9 cellular contexts compared by ENCODE assay signal in the genomic region with DNA sequence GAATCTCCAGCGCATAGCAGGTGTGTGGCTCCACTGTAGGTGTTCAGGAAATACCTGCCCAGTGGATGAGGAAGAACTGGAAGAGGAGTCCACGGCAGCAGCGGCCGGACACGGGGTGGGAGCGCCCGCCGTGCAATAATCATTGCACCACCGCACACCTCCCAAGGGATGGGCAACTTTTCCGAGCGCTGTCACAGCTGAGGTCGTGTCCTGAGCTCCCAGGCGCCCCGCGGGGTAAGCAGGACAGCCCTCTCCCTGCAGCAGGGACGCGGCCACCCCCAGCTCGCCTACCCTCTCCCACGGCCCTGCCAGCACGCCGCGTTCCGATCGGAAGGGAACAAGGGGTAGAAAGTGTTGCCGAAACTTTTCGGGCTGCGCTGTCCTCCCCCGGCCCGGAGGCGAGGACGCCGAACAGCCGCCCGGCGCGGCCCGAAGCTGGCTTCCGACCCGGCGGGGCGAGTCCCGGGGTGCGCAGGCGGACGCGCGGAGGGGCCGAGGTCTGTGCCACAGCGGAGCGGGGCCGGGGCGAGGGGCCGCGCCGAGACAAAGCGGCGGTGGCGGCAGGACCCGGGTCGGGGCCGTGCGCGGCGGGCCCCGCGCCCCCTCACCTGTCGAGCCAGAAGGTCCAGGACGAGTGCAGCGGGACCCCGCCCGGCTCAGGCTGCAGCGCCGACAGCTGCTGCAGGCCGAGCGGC. TPM values are rescaled to one million over a fixed set of nuclear protein-coding genes. Genes with fewer than 3 reads are reported as not detected.
DNase-seq lines count a peak whose midpoint lies in the region; ATAC-seq, FAIRE-seq and TF ChIP-seq lines count a peak whose summit lies in the region.
"Had no signal": no experiment of that assay in that cellular context is flagged by ENCODE, and none has a peak within 500 bp of the region (broad histone marks: within the 10 kb centered on the region; RNA-seq: fewer than 3 reads in every experiment).

No MANE protein-coding gene starts in this region.

- H3K4me1 ChIP-seq in H1 (replicated peaks in 1 of 4; ENCODE audit: control insufficient read depth in 3 of 4, insufficient read depth in 4 of 4, low read length in 3 of 4) (peaks cover 6 to 21% (median 9%) of the 10 kb centered on the region in 4 experiments), mucosa of descending colon (ENCODE audit: low read depth) (peaks cover 14% of the 10 kb centered on the region), thoracic aorta (ENCODE audit: control insufficient read depth in 1 of 2, low read depth in 2 of 2) (peaks cover 8 to 12% of the 10 kb centered on the region in 2 donors)

- H3K79me1 ChIP-seq in H1 (ENCODE audit: low read depth, low read length) = no peaks in the 10 kb centered on the region; the same call in 1 of the 2 replicates

- H3K9me3 ChIP-seq in H1 (ENCODE audit: insufficient read depth in 2 of 2, low read depth in 1 of 2, low read length in 1 of 2) = no peaks in the 10 kb centered on the region
- H3K9me3 ChIP-seq in mucosa of descending colon = no peaks in the 10 kb centered on the region
- no peaks in the 10 kb centered on the region for H3K9me3 ChIP-seq in thoracic aorta

- H3K56ac ChIP-seq in H1 (replicated peaks; ENCODE audit: insufficient read length, low read depth, low read length) = no peak overlapping the region

- no peak for FAIRE-seq in H1 (lab: Jason Lieb, UNC)
- FAIRE-seq: colon had no signal

- peak overlapping the region; percentile 67 to 84 (median 76) for H3K4me3 ChIP-seq in H1 (ENCODE audit: extremely low read depth in 1 of 4, insufficient read depth in 2 of 4, low read depth in 3 of 4, low read length in 4 of 4)
- H3K4me3 ChIP-seq in mucosa of descending colon = peak overlapping the region; percentile 69
- peak overlapping the region; percentile 96 for H3K4me3 ChIP-seq in thoracic aorta

- H4K5ac ChIP-seq in H1 (ENCODE audit: insufficient read length, low read depth, low read length) = no peak overlapping the region

- H3K4ac ChIP-seq in H1 (replicated peaks; ENCODE audit: insufficient read length, low read depth, low read length) = peak overlapping the region; percentile 28

- no peak overlapping the region for H2AK5ac ChIP-seq in H1 (ENCODE audit: low read depth, low read length)

- no peak overlapping the region for H4K91ac ChIP-seq in H1 (replicated peaks; ENCODE audit: insufficient read length, low read length)

- ATAC-seq in Right ventricle myocardium inferior = peak; percentile 57
- ATAC-seq in HG03342 (IDR thresholded peaks at IDR 0.05; ENCODE audit: unreplicated experiment) = peak; percentile 22
- ATAC-seq in mucosa of descending colon = peak; percentile 84
- ATAC-seq in thoracic aorta (ENCODE audit: insufficient number of reproducible peaks, low FRiP score, low read depth) = peak; percentile 13

- no peak overlapping the region for H2BK5ac ChIP-seq in H1 (ENCODE audit: low read depth, low read length)

- no peak overlapping the region; the same call in 1 of the 2 replicates for H2AFZ ChIP-seq in H1 (ENCODE audit: low read length)

- POLR2A ChIA-PET in H1 (lab: Charles Lee; ENCODE audit: partially characterized antibody) = interaction anchor here (1.3 to 2.1 kb wide), 2 partner anchors 11 to 148 kb away, joined by 3 to 5 read pairs; no protein-coding TSS in a partner anchor

- peaks cover 9% of the 10 kb centered on the region for H3K23me2 ChIP-seq in H1 (ENCODE audit: low read depth, low read length)

- H3K18ac ChIP-seq in H1 (ENCODE audit: extremely low read depth, low read length) = peak overlapping the region; percentile 79

- CTCF ChIA-PET in H1 (lab: Charles Lee; ENCODE audit: partially characterized antibody) = interaction anchor here (0.5 to 3.4 kb wide), 4 partner anchors 9 to 981 kb away, joined by 3 to 18 read pairs (median 4); no protein-coding TSS in a partner anchor

- H3K23ac ChIP-seq in H1 (ENCODE audit: insufficient read length) = no peak overlapping the region

- TF ChIP-seq RAD21 in H1 (IDR thresholded peaks at IDR 0.05 in 1 of 2, conservative IDR thresholded peaks at IDR 0.05 in 1 of 2; ENCODE audit: low read depth in 2 of 2, low read length in 2 of 2) = no peak

- no peak for TF ChIP-seq EP300 in H1 (IDR thresholded peaks at IDR 0.05; ENCODE audit: borderline replicate concordance in 1 of 2, low read depth in 2 of 2, low read length in 2 of 2)

- H3K4me2 ChIP-seq in H1 (ENCODE audit: insufficient read depth in 1 of 2, low read depth in 2 of 2, low read length in 2 of 2) = peak overlapping the region; percentile 87 to 97

- H3K36me3 ChIP-seq in H1 (ENCODE audit: control insufficient read depth in 2 of 4, insufficient read depth in 4 of 4, low read length in 3 of 4) (no peaks in the 10 kb centered on the region), mucosa of descending colon (ENCODE audit: low read depth) (no peaks in the 10 kb centered on the region), thoracic aorta (no peaks in the 10 kb centered on the region)

- no peak overlapping the region for H3K14ac ChIP-seq in H1 (ENCODE audit: insufficient read length)

- H2BK12ac ChIP-seq in H1 (ENCODE audit: low read depth, low read length) = no peak overlapping the region

- 0 out of 2 replicates have a peak overlapping the region, but pooled peaks have one; percentile 6 for H4K8ac ChIP-seq in H1 (ENCODE audit: extremely low read depth, insufficient read depth, low read length)

- no peak overlapping the region for H2BK120ac ChIP-seq in H1 (replicated peaks; ENCODE audit: low read depth, low read length)

- intact Hi-C loops in Right ventricle myocardium inferior (cut with DNase I) = loop anchor here (5.0 to 10.0 kb wide), 2 partner anchors 140 to 1098 kb away; no protein-coding TSS in a partner anchor
- intact Hi-C loops in cardiac septum (cut with DNase I) = loop anchor here (5.0 to 10.0 kb wide), 2 partner anchors 230 to 1098 kb away; no protein-coding TSS in a partner anchor
- intact Hi-C loops in mucosa of descending colon (cut with DNase I, micrococcal nuclease) = no loop called here

- no peak for TF ChIP-seq POLR2A in H1 (IDR thresholded peaks at IDR 0.05; ENCODE audit: control extremely low read depth in 1 of 2, low read depth in 2 of 2, low read length in 2 of 2)

- no peaks in the 10 kb centered on the region for H3K79me2 ChIP-seq in H1 (ENCODE audit: control insufficient read depth in 1 of 2, insufficient read depth in 2 of 2, low read length in 2 of 2)

- H2BK20ac ChIP-seq in H1 (ENCODE audit: low read length) = no peak overlapping the region

- DNase-seq in Right ventricle myocardium inferior (ENCODE audit: missing footprints) (peak; percentile 82), cardiac septum (ENCODE audit: low spot score) (no peak), H1 (ENCODE audit: low read depth in 1 of 2, low spot score in 2 of 2) (peak in 1 of 2 experiments; percentile 67), mucosa of descending colon (peak; percentile 63 to 79 (median 79)), thoracic aorta (ENCODE audit: low spot score) (no peak), NCI-H345 (lab: John Stamatoyannopoulos, UW) (no peak)
- peak; percentile 64 for DNase-seq in activated CD4-positive, CD25-positive, alpha-beta regulatory T cell treated with anti-CD3 and anti-CD28 coated beads, Interleukin-2, amount 50 U/mL, for 72 hours

- H3K27me3 ChIP-seq in H1 (replicated peaks in 1 of 4; ENCODE audit: control insufficient read depth in 3 of 4, extremely low read depth in 1 of 4, insufficient read depth in 3 of 4, low read length in 3 of 4) = peaks cover 3 to 19% (median 16%) of the 10 kb centered on the region in 4 experiments
- no peaks in the 10 kb centered on the region for H3K27me3 ChIP-seq in thoracic aorta (replicated peaks; ENCODE audit: insufficient read depth)

- H2BK15ac ChIP-seq in H1 (ENCODE audit: low read length) = no peak overlapping the region

- peaks cover 0 to 7% of the 10 kb centered on the region in 2 experiments for H4K20me1 ChIP-seq in H1 (replicated peaks in 1 of 2; ENCODE audit: control insufficient read depth in 1 of 2, insufficient read depth in 2 of 2, low read length in 2 of 2)

- 3% methylated on average over 40 of the region's 75 CpGs; no CpG with 5 or more reads in 1 of the 2 experiments for WGBS in H1 (ENCODE audit: extremely low coverage in 1 of 2, insufficient coverage in 1 of 2, insufficient read length in 1 of 2, insufficient replicate concordance in 2 of 2, low coverage in 1 of 2, low lambda C conversion rate in 2 of 2, missing lambda C conversion rate in 1 of 2), 2 experiments

- H3K27ac ChIP-seq in H1 (ENCODE audit: low read depth, low read length) (peak overlapping the region; percentile 20; the same call in 1 of the 2 replicates), thoracic aorta (peak overlapping the region in 1 of 2 donors; percentile 15)

- H3K9ac ChIP-seq in H1 (replicated peaks in 1 of 4; ENCODE audit: extremely low read depth in 1 of 4, low read depth in 3 of 4, low read length in 3 of 4) = peak overlapping the region; percentile 35 to 95 (median 59); a peak in 6 of 7 replicates

- TF ChIP-seq CTCF in H1 (IDR thresholded peaks at IDR 0.05; ENCODE audit: control extremely low read depth in 1 of 3, insufficient read depth in 1 of 3, low read depth in 1 of 3, low read length in 3 of 3) (no peak), mucosa of descending colon (IDR thresholded peaks at IDR 0.05) (no peak), thoracic aorta (IDR thresholded peaks at IDR 0.05) (no peak)

RNA-seq across cellular contexts. Expression of a gene that starts 0.5 kb away (rescaled TPM):
- total RNA-seq in Right ventricle myocardium inferior = 49.2 TPM
- 54.7 TPM for total RNA-seq in cardiac septum
- 14.3 and 17.0 TPM in 2 replicates for total RNA-seq in H1 (2021; fragmentation: NEBNext Ultra II Directional; extraction: Animal tissue kit (Norgen Biotek cat#: 25700))
- 2.8 and 5.2 TPM in 2 replicates for polyA plus RNA-seq in H1 (2011; rRNA removed)
- polyA plus RNA-seq in H1 (2011; cell fraction: cytosol; rRNA removed) = 5.7 TPM
- polyA plus RNA-seq in H1 (2011; cell fraction: nucleus; rRNA removed) = 2.1 TPM
- 5.9 to 9.2 TPM (median 7.6 TPM) in 4 replicates for polyA plus RNA-seq in H1 (2012, experiment 1 of 2)
- polyA plus RNA-seq in H1 (2012, experiment 2 of 2) = 1.5 TPM
- 11.6 TPM for polyA plus RNA-seq in H1 (2013, experiment 1 of 2)
- polyA plus RNA-seq in H1 (2013, experiment 2 of 2) = 13.6 TPM
- 7.5 and 10.9 TPM in 2 replicates for polyA minus RNA-seq in H1 (2011; rRNA and poly(A)+ RNA removed)
- polyA minus RNA-seq in H1 (2011; cell fraction: cytosol; rRNA and poly(A)+ RNA removed) = 3.6 TPM
- 5.7 TPM for polyA minus RNA-seq in H1 (2011; cell fraction: nucleus; rRNA and poly(A)+ RNA removed)
- total RNA-seq in mucosa of descending colon = 10 to 100 TPM; 40.6 to 57.1 (median 48.4) TPM
- total RNA-seq in thoracic aorta = 10 to 100 TPM in 1 of 2 donors, 1 to 10 TPM in 1; 8.8 to 12.1 TPM

RNA-seq across cellular contexts. Expression of a gene that starts 28.9 kb away (rescaled TPM):
- total RNA-seq in Right ventricle myocardium inferior (3.7 TPM), cardiac septum (8.3 TPM), mucosa of descending colon (1 to 10 TPM in 1 of 3 donors, under 1 TPM in 2; 0.14 to 2.1 (median 0.39) TPM), thoracic aorta (1 to 10 TPM in 1 of 2 donors, under 1 TPM in 1; 0.54 to 1.3 TPM)
- total RNA-seq in H1 (2021; fragmentation: NEBNext Ultra II Directional; extraction: Animal tissue kit (Norgen Biotek cat#: 25700)) = 12.5 and 13.8 TPM in 2 replicates
- 10.7 and 11.3 TPM in 2 replicates for polyA plus RNA-seq in H1 (2011; rRNA removed)
- polyA plus RNA-seq in H1 (2011; cell fraction: cytosol; rRNA removed) = 11.2 TPM
- 9.2 TPM for polyA plus RNA-seq in H1 (2011; cell fraction: nucleus; rRNA removed)
- 9.9 to 15.0 TPM (median 10.5 TPM) in 4 replicates for polyA plus RNA-seq in H1 (2012, experiment 1 of 2)
- polyA plus RNA-seq in H1 (2012, experiment 2 of 2) = 14.3 TPM
- 12.5 TPM for polyA plus RNA-seq in H1 (2013, experiment 1 of 2)
- 12.5 TPM for polyA plus RNA-seq in H1 (2013, experiment 2 of 2)
- polyA minus RNA-seq in H1 (2011; rRNA and poly(A)+ RNA removed) = 3.0 and 3.3 TPM in 2 replicates
- 8.9 TPM for polyA minus RNA-seq in H1 (2011; cell fraction: cytosol; rRNA and poly(A)+ RNA removed)
- 6.9 TPM for polyA minus RNA-seq in H1 (2011; cell fraction: nucleus; rRNA and poly(A)+ RNA removed)

Comparison
In these comparisons a context has a peak if more than half of its experiments do, and no peak if none do; other contexts are left out.
1. DNase-seq: peak in Right ventricle myocardium inferior (single experiment), activated CD4-positive, CD25-positive, alpha-beta regulatory T cell treated with anti-CD3 and anti-CD28 coated beads, Interleukin-2, amount 50 U/mL, for 72 hours (single experiment) and mucosa of descending colon (3 of 3); none in cardiac septum (single experiment), thoracic aorta (single experiment) and NCI-H345 (single experiment).
2. ATAC-seq: peak in every context shown above with its lines; median percentile 84 in mucosa of descending colon; 57 in Right ventricle myocardium inferior; 22 in HG03342; 13 in thoracic aorta.
3. intact Hi-C loops: an anchor here in Right ventricle myocardium inferior (5.0 to 10.0 kb wide) and cardiac septum (5.0 to 10.0 kb wide); none called in mucosa of descending colon.
4. Peak in every context shown above with its lines, with median percentiles within 50 percentile points of each other: H3K4me3 ChIP-seq.